ENCODE assay signal across 9 cellular contexts in genomic region chr17:2068589-2069051, GRCh38. TPM values are rescaled to one million over a fixed set of nuclear protein-coding genes. Genes with fewer than 3 reads are reported as not detected.
DNase-seq lines count a peak whose midpoint lies in the region; ATAC-seq and TF ChIP-seq lines count a peak whose summit lies in the region.
"Had no signal": no experiment of that assay in that cellular context is flagged by ENCODE, and none has a peak within 500 bp of the region (broad histone marks: within the 10 kb centered on the region; RNA-seq: fewer than 3 reads in every experiment).

No MANE protein-coding gene starts in this region.

- DNase-seq in NCI-H1092 treated with DMSO at 0.1 percent for 48 hours (lab: John Stamatoyannopoulos, UW) (peak; percentile 32), NCI-H1092 (lab: John Stamatoyannopoulos, UW) (no peak), SK-N-MC (ENCODE audit: low read depth, low spot score) (no peak), fibroblast of lung (ENCODE audit: low read depth in 2 of 2) (peak in 1 of 2 donors; percentile 92), inferior parietal cortex (ENCODE audit: extremely low spot score) (no peak), NCI-H2107 (lab: John Stamatoyannopoulos, UW) (no peak)
- peak; percentile 67 for DNase-seq in stimulated activated CD8-positive, alpha-beta memory T cell treated with anti-CD3 and anti-CD28 coated beads, Interleukin-4, amount 100 ng/mL, for 48 hours
- DNase-seq: Karpas-422 had no signal

- no peak for TF ChIP-seq CTCF in fibroblast of lung (conservative IDR thresholded peaks at IDR 0.05 in 1 of 2, IDR thresholded peaks at IDR 0.05 in 1 of 2; ENCODE audit: low read depth in 1 of 2, low read length in 2 of 2)

- 0 out of 2 replicates have a peak overlapping the region, but pooled peaks have one; percentile 21 for H3K27ac ChIP-seq in SK-N-MC
- H3K27ac ChIP-seq in fibroblast of lung (ENCODE audit: insufficient read depth, low read length) = peak overlapping the region; percentile 85

- H3K9ac ChIP-seq in SK-N-MC (ENCODE audit: insufficient read length) = no peak overlapping the region
- peak overlapping the region; percentile 41 for H3K9ac ChIP-seq in fibroblast of lung (ENCODE audit: insufficient read depth, low read length)

- no peak overlapping the region for H3K4me2 ChIP-seq in fibroblast of lung (ENCODE audit: extremely low read depth, insufficient read depth, low read length)

- H2AFZ ChIP-seq in fibroblast of lung (ENCODE audit: low read length) = no peak overlapping the region

- no peaks in the 10 kb centered on the region for H4K20me1 ChIP-seq in fibroblast of lung (ENCODE audit: control insufficient read depth, extremely low read depth, insufficient read depth, low read length)

- H3K4me3 ChIP-seq in SK-N-MC (no peak overlapping the region), fibroblast of lung (replicated peaks in 1 of 4; ENCODE audit: control extremely low read depth in 1 of 4, insufficient read depth in 1 of 4, low read depth in 3 of 4, low read length in 4 of 4) (no peak overlapping the region)

- H3K36me3 ChIP-seq in SK-N-MC (ENCODE audit: insufficient read depth, low read length) = no peaks in the 10 kb centered on the region; the same call in 1 of the 2 replicates
- H3K36me3 ChIP-seq in fibroblast of lung (ENCODE audit: control insufficient read depth, insufficient read depth, low read length) = peaks cover 9% of the 10 kb centered on the region

- peaks cover 3% of the 10 kb centered on the region for H3K79me2 ChIP-seq in fibroblast of lung (ENCODE audit: control insufficient read depth, insufficient read depth, low read length)

- H3K4me1 ChIP-seq in fibroblast of lung (ENCODE audit: control insufficient read depth, extremely low read depth, insufficient read depth, low read length) = peaks cover 81% of the 10 kb centered on the region

- ATAC-seq in HG03469 (IDR thresholded peaks at IDR 0.05; ENCODE audit: unreplicated experiment) = no peak

- no peaks in the 10 kb centered on the region for H3K27me3 ChIP-seq in fibroblast of lung (ENCODE audit: control insufficient read depth, insufficient read depth, low read length)

- H3K9me3 ChIP-seq in SK-N-MC (ENCODE audit: low read depth, low read length) = no peaks in the 10 kb centered on the region
- no peaks in the 10 kb centered on the region for H3K9me3 ChIP-seq in fibroblast of lung (ENCODE audit: control insufficient read depth, insufficient read depth, low read depth, low read length)

RNA-seq across cellular contexts. Expression of gene HIC1, which starts 13.7 kb away (rescaled TPM):
- 29.1 and 30.0 TPM in 2 replicates for total RNA-seq in fibroblast of lung
- polyA plus RNA-seq in fibroblast of lung = 8.2 and 11.3 TPM in 2 replicates
- 31.7 and 32.0 TPM in 2 replicates for polyA plus RNA-seq in fibroblast of lung (2012)
- polyA minus RNA-seq in fibroblast of lung (ENCODE audit: low replicate concordance) = 14.0 and 15.0 TPM in 2 replicates

RNA-seq across cellular contexts. Expression of gene OVCA2, which starts 26.8 kb away (rescaled TPM):
- 40.6 and 41.1 TPM in 2 replicates for total RNA-seq in fibroblast of lung
- 27.9 and 41.8 TPM in 2 replicates for polyA plus RNA-seq in fibroblast of lung
- 21.1 and 44.6 TPM in 2 replicates for polyA plus RNA-seq in fibroblast of lung (2012)
- 17.5 and 21.0 TPM in 2 replicates for polyA minus RNA-seq in fibroblast of lung (ENCODE audit: low replicate concordance)

RNA-seq across cellular contexts. Expression of gene DPH1, which starts 38.7 kb away (rescaled TPM):
- 21.3 and 23.1 TPM in 2 replicates for total RNA-seq in fibroblast of lung
- polyA plus RNA-seq in fibroblast of lung = 28.5 and 31.3 TPM in 2 replicates
- polyA plus RNA-seq in fibroblast of lung (2012) = 33.4 and 34.1 TPM in 2 replicates
- 194 and 205 TPM in 2 replicates for polyA minus RNA-seq in fibroblast of lung (ENCODE audit: low replicate concordance)

RNA-seq across cellular contexts. Expression of gene RTN4RL1, which starts 43.5 kb away (rescaled TPM):
- total RNA-seq in fibroblast of lung = 0.51 and 0.83 TPM in 2 replicates
- 0.14 and 0.39 TPM in 2 replicates for polyA plus RNA-seq in fibroblast of lung
- polyA plus RNA-seq in fibroblast of lung (2012) = 0.40 and 0.76 TPM in 2 replicates
- polyA minus RNA-seq in fibroblast of lung (ENCODE audit: low replicate concordance) = 0.20 TPM in 1 of 2 replicates, not detected in the other

Comparison
In these comparisons a context has a peak if more than half of its experiments do, and no peak if none do; other contexts are left out.
1. DNase-seq: peak in NCI-H1092 treated with DMSO at 0.1 percent for 48 hours (single experiment) and stimulated activated CD8-positive, alpha-beta memory T cell treated with anti-CD3 and anti-CD28 coated beads, Interleukin-4, amount 100 ng/mL, for 48 hours (single experiment); none in NCI-H1092 (single experiment), SK-N-MC (single experiment), inferior parietal cortex (single experiment) and NCI-H2107 (single experiment).